ENCODE assay signal across 13 cellular contexts in the genomic region with DNA sequence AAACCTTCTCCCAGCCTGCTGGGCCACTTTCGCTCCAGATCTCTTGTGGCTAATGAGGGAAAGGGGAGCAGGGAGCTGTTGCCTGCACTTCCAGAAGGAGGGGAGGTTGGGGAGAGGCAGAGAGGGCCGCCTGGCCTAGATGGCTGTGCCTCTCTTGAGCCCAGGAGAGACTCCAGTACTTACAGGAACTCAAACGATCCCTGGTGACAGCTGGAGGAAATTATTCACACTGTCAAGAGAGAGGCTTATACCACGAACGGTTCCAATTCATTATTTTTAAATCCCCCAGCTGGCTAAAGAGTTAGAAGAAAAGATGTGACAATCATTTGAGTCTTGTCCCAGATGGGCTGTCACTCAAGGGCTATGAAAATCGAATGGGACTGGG.
DNase-seq lines count a peak whose midpoint lies in the region; ATAC-seq, FAIRE-seq and TF ChIP-seq lines count a peak whose summit lies in the region.
"Had no signal": no experiment of that assay in that cellular context is flagged by ENCODE, and none has a peak within 500 bp of the region (broad histone marks: within the 10 kb centered on the region; RNA-seq: fewer than 3 reads in every experiment).

No MANE protein-coding gene starts in this region.

- peak overlapping the region; percentile 29 for H4K8ac ChIP-seq in trophoblast cell (ENCODE audit: low read depth, low read length)

- peak overlapping the region; percentile 21 for H4K91ac ChIP-seq in trophoblast cell (ENCODE audit: low read depth, low read length)

- TF ChIP-seq EP300 in esophagus muscularis mucosa (IDR thresholded peaks at IDR 0.05) = no peak

- no peak overlapping the region for H2BK120ac ChIP-seq in trophoblast cell (ENCODE audit: insufficient read depth, low read length, poor library complexity)

- no peaks in the 10 kb centered on the region for H3K9me3 ChIP-seq in BLaER1
- no peaks in the 10 kb centered on the region for H3K9me3 ChIP-seq in esophagus muscularis mucosa
- no peaks in the 10 kb centered on the region for H3K9me3 ChIP-seq in trophoblast cell (ENCODE audit: insufficient read depth, low read depth, low read length)
- H3K9me3 ChIP-seq in HAP-1 = no peaks in the 10 kb centered on the region

- TF ChIP-seq CTCF in esophagus muscularis mucosa (IDR thresholded peaks at IDR 0.05) = no peak

- peaks cover 2% of the 10 kb centered on the region for H3K79me2 ChIP-seq in trophoblast cell (ENCODE audit: control insufficient read depth, insufficient read depth, low read length, poor library complexity)

- no peak for TF ChIP-seq POLR2A in esophagus muscularis mucosa (IDR thresholded peaks at IDR 0.05; ENCODE audit: low read depth)

- H3K27ac ChIP-seq in BLaER1 (peak overlapping the region; percentile 71), esophagus muscularis mucosa (replicated peaks in 1 of 4) (peak overlapping the region; percentile 75 to 80 (median 77)), trophoblast cell (ENCODE audit: low read depth, low read length) (no peak overlapping the region)

- H3K18ac ChIP-seq in trophoblast cell (ENCODE audit: low read length) = no peak overlapping the region

- H3K4me2 ChIP-seq in BLaER1 = peak overlapping the region; percentile 78
- no peak overlapping the region for H3K4me2 ChIP-seq in trophoblast cell (ENCODE audit: low read length)

- H2AFZ ChIP-seq in trophoblast cell (ENCODE audit: insufficient read depth, low read length, poor library complexity) = no peak overlapping the region

- WGBS in esophagus muscularis mucosa = 25% methylated on average over 5 of the region's 6 CpGs
- WGBS in trophoblast cell (ENCODE audit: extremely low coverage, insufficient coverage, insufficient read length) = no CpG with 5 or more reads among the region's 6 CpGs

- DNase-seq in NCI-H1694 (lab: John Stamatoyannopoulos, UW) = peak; percentile 32
- no peak for DNase-seq in esophagus muscularis mucosa (ENCODE audit: extremely low spot score)
- DNase-seq in trophoblast cell = no peak
- DNase-seq in GM19240 (ENCODE audit: insufficient read length, low spot score) = no peak
- DNase-seq in RCC 7860 (ENCODE audit: low spot score) = no peak
- DNase-seq in HAP-1 (ENCODE audit: low spot score in 2 of 2) = no peak
- DNase-seq: activated naive CD8-positive, alpha-beta T cell treated with anti-CD3 and anti-CD28 coated beads, Interleukin-2, amount 10 ng/mL, durations not matched to agents 7 days and 5 days; dermis blood vessel endothelial cell; NCI-H146; OCI-M1 had no signal

- no peak overlapping the region for H3K23ac ChIP-seq in trophoblast cell (ENCODE audit: low read length)

- H2BK12ac ChIP-seq in trophoblast cell (ENCODE audit: low read length) = no peak overlapping the region

- H3K27me3 ChIP-seq in BLaER1 (peaks cover 95% of the 10 kb centered on the region), esophagus muscularis mucosa (no peaks in the 10 kb centered on the region), trophoblast cell (ENCODE audit: insufficient read depth, low read length) (no peaks in the 10 kb centered on the region), HAP-1 (ENCODE audit: low read depth) (no peaks in the 10 kb centered on the region)

- peak overlapping the region; percentile 36 for H2AK5ac ChIP-seq in trophoblast cell (ENCODE audit: low read length)

- intact Hi-C loops in esophagus muscularis mucosa (cut with DNase I) = loop anchor here (5.0 kb wide), 1 partner anchor 211 kb away; no protein-coding TSS in a partner anchor

- in situ Hi-C loops in HAP-1 (cut with MboI; ENCODE audit: low sequenced_read_pairs) = no loop called here

- no peak for FAIRE-seq in RCC 7860 (lab: Jason Lieb, UNC)
- FAIRE-seq: frontal cortex had no signal

- H2BK5ac ChIP-seq in trophoblast cell (ENCODE audit: low read depth, low read length, poor library complexity) = no peak overlapping the region

- H3K9ac ChIP-seq in BLaER1 = peak overlapping the region; percentile 66; the same call in 1 of the 2 replicates
- H3K9ac ChIP-seq in trophoblast cell (ENCODE audit: low read length) = no peak overlapping the region

- H3K79me1 ChIP-seq in trophoblast cell (ENCODE audit: low read length) = peaks cover 11% of the 10 kb centered on the region

- peak overlapping the region; percentile 4 for H3K14ac ChIP-seq in trophoblast cell (ENCODE audit: low read length)

- peaks cover 11% of the 10 kb centered on the region; the same call in 1 of the 2 replicates for H4K20me1 ChIP-seq in BLaER1

- ATAC-seq in HG03378 (IDR thresholded peaks at IDR 0.05; ENCODE audit: unreplicated experiment) = no peak

- peak overlapping the region; percentile 59; the same call in 1 of the 2 replicates for H3K4me3 ChIP-seq in BLaER1
- H3K4me3 ChIP-seq in esophagus muscularis mucosa = no peak overlapping the region
- H3K4me3 ChIP-seq in trophoblast cell (ENCODE audit: low read depth, low read length) = no peak overlapping the region
- no peak overlapping the region for H3K4me3 ChIP-seq in HAP-1

- H3K4me1 ChIP-seq in BLaER1 (peaks cover 49% of the 10 kb centered on the region), esophagus muscularis mucosa (peaks cover 11 to 27% (median 25%) of the 10 kb centered on the region in 4 donors), trophoblast cell (ENCODE audit: control insufficient read depth in 1 of 2, insufficient read depth in 2 of 2, low read length in 2 of 2) (peaks cover 22 to 28% of the 10 kb centered on the region in 2 experiments), HAP-1 (peaks cover 11% of the 10 kb centered on the region)

- H4K12ac ChIP-seq in trophoblast cell (ENCODE audit: low read depth, low read length) = no peak overlapping the region

- H3K36me3 ChIP-seq in BLaER1 = peaks cover 5% of the 10 kb centered on the region; the same call in 1 of the 2 replicates
- no peaks in the 10 kb centered on the region for H3K36me3 ChIP-seq in esophagus muscularis mucosa
- peaks cover 2 to 3% of the 10 kb centered on the region in 2 experiments for H3K36me3 ChIP-seq in trophoblast cell (ENCODE audit: control insufficient read depth in 1 of 2, insufficient read depth in 2 of 2, low read length in 2 of 2)
- no peaks in the 10 kb centered on the region for H3K36me3 ChIP-seq in HAP-1 (replicated peaks)

- no peak overlapping the region for H3K4ac ChIP-seq in trophoblast cell (ENCODE audit: low read depth, low read length)
